Comparison of ENCODE assay signal across 14 cellular contexts in genomic region chr5:17238521-17239041, GRCh38. TPM values are rescaled to one million over a fixed set of nuclear protein-coding genes. Genes with fewer than 3 reads are reported as not detected.
DNase-seq lines count a peak whose midpoint lies in the region; ATAC-seq and TF ChIP-seq lines count a peak whose summit lies in the region.
"Had no signal": no experiment of that assay in that cellular context is flagged by ENCODE, and none has a peak within 500 bp of the region (broad histone marks: within the 10 kb centered on the region; RNA-seq: fewer than 3 reads in every experiment).

No MANE protein-coding gene starts in this region.

- peak overlapping the region; percentile 65 for H3K4me2 ChIP-seq in osteoblast (ENCODE audit: insufficient read depth, low read length)
- H3K4me2 ChIP-seq: GM23338 had no signal

- no peak for ATAC-seq in GM18498 (IDR thresholded peaks at IDR 0.05; ENCODE audit: unreplicated experiment)
- ATAC-seq: CD8-positive, alpha-beta T cell; GM23338 had no signal

- DNase-seq in ELR (ENCODE audit: low read depth) (peak; percentile 96), RKO (ENCODE audit: low spot score) (peak; percentile 38), epithelial cell of prostate (ENCODE audit: low read depth, low spot score) (no peak), osteoblast (ENCODE audit: insufficient read length, low spot score, missing footprints) (peak; percentile 78), esophagus squamous epithelium (lab: John Stamatoyannopoulos, UW) (no peak), anterior cingulate cortex (lab: John Stamatoyannopoulos, UW) (no peak)
- no peak for DNase-seq in effector CD8-positive, alpha-beta T cell (lab: John Stamatoyannopoulos, UW)
- DNase-seq: activated CD8-positive, alpha-beta memory T cell treated with anti-CD3 and anti-CD28 coated beads, Interleukin-2, amount 50 U/mL, for 48 hours; CD8-positive, alpha-beta T cell; NCI-H2107; spleen had no signal

- H3K79me2 ChIP-seq in osteoblast (ENCODE audit: insufficient read depth, low read length), result peaks cover 96% of the 10 kb centered on the region

- H3K4me1 ChIP-seq in osteoblast (ENCODE audit: insufficient read depth, low read length) (peaks cover 40% of the 10 kb centered on the region), esophagus squamous epithelium (no peaks in the 10 kb centered on the region)

- peak overlapping the region; percentile 4 for H3K4me3 ChIP-seq in osteoblast (ENCODE audit: insufficient read depth, low read length)
- H3K4me3 ChIP-seq in esophagus squamous epithelium, result no peak overlapping the region
- H3K4me3 ChIP-seq: GM23338, spleen, vagina had no signal

- intact Hi-C loops in esophagus squamous epithelium (cut with DNase I), result no loop called here

- no peak for TF ChIP-seq CTCF in osteoblast (IDR thresholded peaks at IDR 0.05; ENCODE audit: extremely low read depth, low read depth, low read length)
- TF ChIP-seq CTCF in esophagus squamous epithelium (IDR thresholded peaks at IDR 0.05), result no peak

- no peak for TF ChIP-seq POLR2A in esophagus squamous epithelium (IDR thresholded peaks at IDR 0.05)

- H3K9me3 ChIP-seq in osteoblast (ENCODE audit: low read depth, low read length) (no peaks in the 10 kb centered on the region), esophagus squamous epithelium (no peaks in the 10 kb centered on the region)
- H3K9me3 ChIP-seq: spleen, vagina had no signal

- peak overlapping the region; percentile 45 for H3K27ac ChIP-seq in epithelial cell of prostate
- H3K27ac ChIP-seq in osteoblast (ENCODE audit: low read depth, low read length), result peak overlapping the region; percentile 87
- no peak overlapping the region for H3K27ac ChIP-seq in esophagus squamous epithelium
- H3K27ac ChIP-seq: spleen, vagina had no signal

- no peak overlapping the region for H2AFZ ChIP-seq in osteoblast (ENCODE audit: low read length)
- H2AFZ ChIP-seq: GM23338 had no signal

- peaks cover 40% of the 10 kb centered on the region for H4K20me1 ChIP-seq in osteoblast (ENCODE audit: insufficient read depth, low read length)

- H3K27me3 ChIP-seq in osteoblast (ENCODE audit: insufficient read depth, low read length), result no peaks in the 10 kb centered on the region
- no peaks in the 10 kb centered on the region for H3K27me3 ChIP-seq in esophagus squamous epithelium
- H3K27me3 ChIP-seq: spleen, vagina had no signal

- 48 to 52% methylated on average over 6 of the region's 6 CpGs for WGBS in esophagus squamous epithelium, 2 donors

- H3K36me3 ChIP-seq in osteoblast (ENCODE audit: insufficient read depth, low read length) (peaks cover 9% of the 10 kb centered on the region), esophagus squamous epithelium (no peaks in the 10 kb centered on the region)
- H3K36me3 ChIP-seq: vagina had no signal

RNA-seq across cellular contexts. Expression of gene BASP1, which starts 21.1 kb away (rescaled TPM):
- total RNA-seq in osteoblast, result 242 and 272 TPM in 2 replicates
- total RNA-seq in esophagus squamous epithelium, result 10 to 100 TPM in 3 of 4 donors, 1 to 10 TPM in 1; 5.2 to 16.7 (median 13.6) TPM

Comparison
In these comparisons a context has a peak if more than half of its experiments do, and no peak if none do; other contexts are left out.
1. DNase-seq: peak in ELR (single experiment), RKO (single experiment) and osteoblast (single experiment); none in epithelial cell of prostate (single experiment), esophagus squamous epithelium (single experiment), anterior cingulate cortex (0 of 58) and effector CD8-positive, alpha-beta T cell (single experiment).
2. H3K27ac ChIP-seq: peak in epithelial cell of prostate (single experiment) and osteoblast (single experiment); none in esophagus squamous epithelium (0 of 4).
3. RNA of gene BASP1, which starts 21.1 kb away (total RNA-seq): 242 to 272 TPM in osteoblast; 5.2 to 16.7 TPM in esophagus squamous epithelium; every median in the first group is over 10 times any median in the second.